In genomic region chr6:95687839-95688238, GRCh38 we compare ENCODE assay signal across 16 cellular contexts.
"Had no signal": no experiment of that assay in that cellular context is flagged by ENCODE, and none has a peak within 500 bp of the region (broad histone marks: within the 10 kb centered on the region; RNA-seq: fewer than 3 reads in every experiment).

No MANE protein-coding gene starts in this region.

- H3K4me3 Mint-ChIP-seq: naive thymus-derived CD4-positive, alpha-beta T cell; nephron progenitor cell; stimulated activated naive B cell treated with anti-CD40 and anti-IgM and Interleukin-4, amounts not matched to agents 10 μg/mL and 1 μg/mL and 100 μg/mL, for 72 hours had no signal

- H3K4me1 ChIP-seq: esophagus muscularis mucosa, gastrocnemius medialis, sigmoid colon had no signal

- ATAC-seq: gastrocnemius medialis; left lobe of liver; naive thymus-derived CD4-positive, alpha-beta T cell; stimulated activated naive B cell treated with anti-CD40 and anti-IgM and Interleukin-4, amounts not matched to agents 10 μg/mL and 1 μg/mL and 100 μg/mL, for 72 hours had no signal

- H3K9me3 ChIP-seq: gastrocnemius medialis, sigmoid colon had no signal

- H3K36me3 ChIP-seq: esophagus muscularis mucosa, gastrocnemius medialis, sigmoid colon had no signal

- H3K36me3 Mint-ChIP-seq: naive thymus-derived CD4-positive, alpha-beta T cell; stimulated activated naive B cell treated with anti-CD40 and anti-IgM and Interleukin-4, amounts not matched to agents 10 μg/mL and 1 μg/mL and 100 μg/mL, for 72 hours had no signal

- H3K27me3 ChIP-seq: esophagus muscularis mucosa, gastrocnemius medialis, sigmoid colon had no signal

- H3K27me3 Mint-ChIP-seq: naive thymus-derived CD4-positive, alpha-beta T cell; stimulated activated naive B cell treated with anti-CD40 and anti-IgM and Interleukin-4, amounts not matched to agents 10 μg/mL and 1 μg/mL and 100 μg/mL, for 72 hours had no signal

- H3K27ac ChIP-seq: epithelial cell of prostate, esophagus muscularis mucosa, gastrocnemius medialis, sigmoid colon, skin epidermis had no signal

- H3K27ac Mint-ChIP-seq: naive thymus-derived CD4-positive, alpha-beta T cell; nephron progenitor cell; stimulated activated naive B cell treated with anti-CD40 and anti-IgM and Interleukin-4, amounts not matched to agents 10 μg/mL and 1 μg/mL and 100 μg/mL, for 72 hours had no signal

- H3K4me1 Mint-ChIP-seq: stimulated activated naive B cell treated with anti-CD40 and anti-IgM and Interleukin-4, amounts not matched to agents 10 μg/mL and 1 μg/mL and 100 μg/mL, for 72 hours had no signal

- H3K4me3 ChIP-seq: esophagus muscularis mucosa, gastrocnemius medialis, sigmoid colon, skin epidermis had no signal

- H3K9me3 Mint-ChIP-seq: nephron progenitor cell; stimulated activated naive B cell treated with anti-CD40 and anti-IgM and Interleukin-4, amounts not matched to agents 10 μg/mL and 1 μg/mL and 100 μg/mL, for 72 hours had no signal

- DNase-seq: cortex of kidney; effector memory CD4-positive, alpha-beta T cell; gastrocnemius medialis; islet precursor cell; mammary epithelial cell; naive thymus-derived CD4-positive, alpha-beta T cell; nephron progenitor cell; sigmoid colon; stimulated activated CD4-positive, alpha-beta T cell treated with anti-CD3 and anti-CD28 coated beads, Interleukin-2, amount 100 ng/mL, for 24 hours; stimulated activated CD4-positive, alpha-beta T cell treated with anti-CD3 and anti-CD28 coated beads, Interleukin-4, amount 100 ng/mL, for 4 hours; stimulated activated naive B cell treated with anti-CD40 and anti-IgM and Interleukin-4, amounts not matched to agents 10 μg/mL and 1 μg/mL and 100 μg/mL, for 72 hours; trophoblast cell had no signal
